In the genomic region with DNA sequence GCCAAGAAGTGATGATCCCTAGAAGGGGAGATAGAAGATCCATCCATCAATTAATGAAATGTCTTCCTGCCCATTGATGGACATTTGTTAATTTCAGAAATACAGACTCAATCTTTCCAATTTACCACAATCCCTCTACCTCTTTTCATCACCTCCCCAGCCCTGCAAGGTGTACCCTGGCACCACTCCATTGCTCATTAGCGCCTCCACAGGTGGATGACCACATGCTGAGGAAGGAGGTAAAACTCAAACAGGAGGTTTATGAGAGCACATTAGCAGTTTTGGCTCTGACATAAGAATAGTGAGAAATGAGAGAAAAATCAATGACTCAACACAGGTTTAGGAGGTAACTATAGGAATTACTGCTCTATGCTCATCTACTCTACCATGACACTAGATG, we compare ENCODE assay signal across 20 cellular contexts.
DNase-seq lines count a peak whose midpoint lies in the region; ATAC-seq, FAIRE-seq and TF ChIP-seq lines count a peak whose summit lies in the region.
"Had no signal": no experiment of that assay in that cellular context is flagged by ENCODE, and none has a peak within 500 bp of the region (broad histone marks: within the 10 kb centered on the region; RNA-seq: fewer than 3 reads in every experiment).

No MANE protein-coding gene starts in this region.

- H3K36me3 Mint-ChIP-seq in H9 (ENCODE audit: insufficient read depth in 1 of 3, low read depth in 3 of 3): no peaks in the 10 kb centered on the region

- no peak overlapping the region for H3K56ac ChIP-seq in H9 (ENCODE audit: insufficient read length, low read depth, low read length)

- no peak for FAIRE-seq in kidney (lab: Jason Lieb, UNC)
- FAIRE-seq: GM12891, urothelium cell line had no signal

- BruUV-seq in Panc1 (replicated peaks; lab: Mats Ljungman, UMichigan): no TSS peak

- peaks cover 2% of the 10 kb centered on the region for H3K27me3 Mint-ChIP-seq in H9 (ENCODE audit: low read depth)

- peak; percentile 54; the same call in 2 of the 3 replicates for TF ChIP-seq CTCF in H9 (conservative IDR thresholded peaks at IDR 0.05)
- TF ChIP-seq CTCF in Panc1 (IDR thresholded peaks at IDR 0.05): peak; percentile 22; the same call in 1 of the 2 replicates
- TF ChIP-seq CTCF in kidney (IDR thresholded peaks at IDR 0.05; ENCODE audit: borderline replicate concordance, extremely low read depth, insufficient read depth): no peak
- TF ChIP-seq CTCF in omental fat pad (IDR thresholded peaks at IDR 0.05): no peak

- H3K4me3 ChIP-seq in Panc1 (ENCODE audit: low read depth in 2 of 2, low read length in 2 of 2): no peak overlapping the region
- H3K4me3 ChIP-seq in kidney (ENCODE audit: low read length in 2 of 2): no peak overlapping the region
- H3K4me3 ChIP-seq: ovary had no signal

- no peak overlapping the region for H2BK20ac ChIP-seq in H9 (ENCODE audit: low read depth, low read length, poor library complexity, severe bottlenecking)

- no peaks in the 10 kb centered on the region for H3K23me2 ChIP-seq in H9 (ENCODE audit: insufficient read length, low read depth, low read length, poor library complexity, severe bottlenecking)

- H3K27ac ChIP-seq in H9 (ENCODE audit: insufficient read length, low read depth, low read length) (no peak overlapping the region), Panc1 (ENCODE audit: low read length) (no peak overlapping the region), kidney (ENCODE audit: low read depth in 2 of 2, low read length in 2 of 2) (no peak overlapping the region)
- H3K27ac ChIP-seq: ovary had no signal

- no peak overlapping the region for H4K5ac ChIP-seq in H9 (ENCODE audit: insufficient read length, low read depth, low read length)

- in situ Hi-C loops in Panc1 (cut with HindIII; ENCODE audit: low pct_unique_long_range_greater_than_20kb, low sequenced_read_pairs): no loop called here

- CTCF ChIA-PET in Panc1 (lab: Charles Lee): no interaction called here

- H3T11ph ChIP-seq in H9 (ENCODE audit: low read length): no peak overlapping the region

- no peaks in the 10 kb centered on the region for H3K9me3 ChIP-seq in H9 (ENCODE audit: control insufficient read depth, low read depth, low read length)
- no peaks in the 10 kb centered on the region for H3K9me3 ChIP-seq in Panc1 (ENCODE audit: control insufficient read depth, insufficient read depth, low read depth, low read length)
- H3K9me3 ChIP-seq in kidney (ENCODE audit: control insufficient read depth in 1 of 2, low read length in 2 of 2): no peaks in the 10 kb centered on the region

- no peaks in the 10 kb centered on the region for H3K79me2 ChIP-seq in H9 (ENCODE audit: insufficient read depth, low read length)

- peaks cover 10 to 13% of the 10 kb centered on the region in 2 experiments for H3K4me1 Mint-ChIP-seq in H9
- H3K4me1 Mint-ChIP-seq: activated B cell treated with CpG ODN at 0.5 μM for 24 hours had no signal

- no peak overlapping the region for H4K91ac ChIP-seq in H9 (ENCODE audit: insufficient read length, low read depth, low read length)

- no peak overlapping the region for H3K14ac ChIP-seq in H9 (ENCODE audit: insufficient read depth, low read length)

- H3K36me3 ChIP-seq in Panc1 (ENCODE audit: control insufficient read depth, insufficient read depth, low read length) (no peaks in the 10 kb centered on the region), kidney (ENCODE audit: control insufficient read depth in 1 of 2, insufficient read depth in 2 of 2, low read length in 2 of 2) (no peaks in the 10 kb centered on the region)
- H3K36me3 ChIP-seq: ovary had no signal

- no peak overlapping the region for H2BK12ac ChIP-seq in H9 (ENCODE audit: insufficient read length, low read depth, low read length)

- DNase-seq in NCI-H748 (lab: John Stamatoyannopoulos, UW; ENCODE audit: unreplicated experiment): peak; percentile 34
- DNase-seq in NCI-H748 treated with DMSO at 0.1 percent for 48 hours (lab: John Stamatoyannopoulos, UW): no peak
- DNase-seq in H9: peak; percentile 42
- no peak for DNase-seq in Panc1 (ENCODE audit: low read depth, low spot score)
- peak; percentile 30 for DNase-seq in iPS-NIHi7 (ENCODE audit: extremely low spot score)
- no peak for DNase-seq in kidney
- no peak for DNase-seq in NCI-H510A treated with DMSO at 0.1 percent for 48 hours (lab: John Stamatoyannopoulos, UW)
- DNase-seq in omental fat pad (ENCODE audit: low spot score): no peak
- DNase-seq: activated B cell treated with CpG ODN at 0.5 μM for 24 hours; activated effector memory CD4-positive, alpha-beta T cell treated with Interleukin-2 at 50 U/mL for 16 hours; CD4-positive, alpha-beta T cell; IMR-90; left ventricle myocardium superior; NK-92 treated with Interleukin-12 subunit alpha and Interleukin-12 subunit beta, amount 100 ng/mL, for 24 hours; ovary; Right ventricle myocardium superior; stimulated activated CD4-positive, alpha-beta T cell treated with anti-CD3 and anti-CD28 coated beads, Interleukin-2, amount 100 ng/mL, for 24 hours had no signal

- no peak overlapping the region for H2AK5ac ChIP-seq in H9 (ENCODE audit: insufficient read length, low read length)

- H3K4me1 ChIP-seq in H9 (ENCODE audit: insufficient read depth, low read length): no peaks in the 10 kb centered on the region
- no peaks in the 10 kb centered on the region for H3K4me1 ChIP-seq in Panc1 (ENCODE audit: control insufficient read depth, insufficient read depth, low read length)
- H3K4me1 ChIP-seq in kidney (ENCODE audit: control insufficient read depth in 1 of 2, insufficient read depth in 1 of 2, low read depth in 1 of 2, low read length in 2 of 2): no peaks in the 10 kb centered on the region

- no peak overlapping the region for H3K4me3 Mint-ChIP-seq in H9
- H3K4me3 Mint-ChIP-seq: activated B cell treated with CpG ODN at 0.5 μM for 24 hours; CD4-positive, alpha-beta T cell; T-helper 1 cell treated with Interleukin-12 subunit alpha and Interleukin-12 subunit beta and Interleukin-4 antibody, amounts not matched to agents 30 μg/mL and 1 μg/mL, for 36 hours had no signal

- H4K20me1 ChIP-seq in H9 (ENCODE audit: control insufficient read depth, insufficient read depth, insufficient read length): no peaks in the 10 kb centered on the region

- no peak overlapping the region for H4K8ac ChIP-seq in H9 (replicated peaks; ENCODE audit: insufficient read length, low read depth, low read length)

- H2AFZ ChIP-seq in H9 (ENCODE audit: low read length): no peak overlapping the region

- H3K79me1 ChIP-seq in H9 (ENCODE audit: insufficient read depth, low read depth, low read length, poor library complexity, severe bottlenecking): no peaks in the 10 kb centered on the region

- H3K23ac ChIP-seq in H9 (ENCODE audit: insufficient read length, low read depth, low read length): no peak overlapping the region

- intact Hi-C loops in Panc1 (cut with micrococcal nuclease; ENCODE audit: unreplicated experiment): no loop called here
- intact Hi-C loops in kidney (cut with DNase I): no loop called here

- no peak overlapping the region for H3K27ac Mint-ChIP-seq in H9
- H3K27ac Mint-ChIP-seq: activated B cell treated with CpG ODN at 0.5 μM for 24 hours; CD4-positive, alpha-beta T cell; T-helper 1 cell treated with Interleukin-12 subunit alpha and Interleukin-12 subunit beta and Interleukin-4 antibody, amounts not matched to agents 30 μg/mL and 1 μg/mL, for 36 hours had no signal

- no peak overlapping the region for H2BK5ac ChIP-seq in H9 (ENCODE audit: insufficient read length, low read length)

- no peak overlapping the region for H3K9ac ChIP-seq in H9 (ENCODE audit: extremely low read depth, insufficient read length, low read length)
- no peak overlapping the region for H3K9ac ChIP-seq in kidney (ENCODE audit: low read length in 2 of 2)

- H3K4me2 ChIP-seq in H9 (ENCODE audit: insufficient read depth, insufficient read length, low read length): no peak overlapping the region

- H2BK120ac ChIP-seq in H9 (ENCODE audit: low read depth, low read length, poor library complexity, severe bottlenecking): no peak overlapping the region

- no CpG with 5 or more reads among the region's 1 CpG for WGBS in H9 (ENCODE audit: extremely low coverage, insufficient read length, low lambda C conversion rate)

- no peak overlapping the region for H3K18ac ChIP-seq in H9 (ENCODE audit: insufficient read length, low read depth, low read length)

- no peaks in the 10 kb centered on the region for H3K27me3 ChIP-seq in H9 (ENCODE audit: insufficient read depth, low read length)
- peaks cover 9% of the 10 kb centered on the region for H3K27me3 ChIP-seq in Panc1 (ENCODE audit: control insufficient read depth, insufficient read depth, low read length)
- H3K27me3 ChIP-seq: ovary had no signal

- no peaks in the 10 kb centered on the region for H3K9me3 Mint-ChIP-seq in H9
- H3K9me3 Mint-ChIP-seq: activated B cell treated with CpG ODN at 0.5 μM for 24 hours; CD4-positive, alpha-beta T cell; T-helper 1 cell treated with Interleukin-12 subunit alpha and Interleukin-12 subunit beta and Interleukin-4 antibody, amounts not matched to agents 30 μg/mL and 1 μg/mL, for 36 hours had no signal

- POLR2A ChIA-PET in Panc1 (lab: Charles Lee): no interaction called here

- no peak overlapping the region for H3K4ac ChIP-seq in H9 (ENCODE audit: low read depth, low read length)

- H2BK15ac ChIP-seq in H9 (ENCODE audit: low read depth, low read length): no peak overlapping the region

- ATAC-seq in Panc1 (no peak), omental fat pad (ENCODE audit: low FRiP score) (no peak)
- ATAC-seq: left ventricle myocardium superior had no signal

Comparison
In these comparisons a context has a peak if more than half of its experiments do, and no peak if none do; other contexts are left out.
1. DNase-seq: peak in NCI-H748 (single experiment), H9 (single experiment) and iPS-NIHi7 (single experiment); none in NCI-H748 treated with DMSO at 0.1 percent for 48 hours (single experiment), Panc1 (single experiment), kidney (single experiment), NCI-H510A treated with DMSO at 0.1 percent for 48 hours (single experiment) and omental fat pad (single experiment).
2. CTCF ChIP-seq: peak in H9 (single experiment) and Panc1 (single experiment); none in kidney (single experiment) and omental fat pad (0 of 3).